ENCODE assay signal across 8 cellular contexts in genomic region chr2:56008661-56009411, GRCh38.
DNase-seq lines count a peak whose midpoint lies in the region; ATAC-seq and TF ChIP-seq lines count a peak whose summit lies in the region.

No MANE protein-coding gene starts in this region.

- H3K27ac ChIP-seq in left ventricle myocardium inferior (replicated peaks) (no peak overlapping the region), gastrocnemius medialis (no peak overlapping the region)

- TF ChIP-seq POLR2A in gastrocnemius medialis (IDR thresholded peaks at IDR 0.05), result no peak

- H3K27me3 ChIP-seq in left ventricle myocardium inferior (ENCODE audit: low read depth), result no peaks in the 10 kb centered on the region
- no peaks in the 10 kb centered on the region for H3K27me3 ChIP-seq in gastrocnemius medialis

- intact Hi-C loops in left ventricle myocardium inferior (cut with micrococcal nuclease) (no loop called here), gastrocnemius medialis (cut with DNase I; ENCODE audit: low total_unique reads) (loop anchor here (5.0 kb wide), 2 partner anchors 237 to 292 kb away; no protein-coding TSS in a partner anchor)

- H3K9me3 ChIP-seq in left ventricle myocardium inferior (replicated peaks), result no peaks in the 10 kb centered on the region
- H3K9me3 ChIP-seq in gastrocnemius medialis, result no peaks in the 10 kb centered on the region

- TF ChIP-seq RAD21 in Ishikawa (IDR thresholded peaks at IDR 0.05; ENCODE audit: low read depth), result no peak

- TF ChIP-seq EP300 in Ishikawa (IDR thresholded peaks at IDR 0.05; ENCODE audit: borderline replicate concordance), result no peak

- H3K4me3 ChIP-seq in left ventricle myocardium inferior, result no peak overlapping the region
- H3K4me3 ChIP-seq in gastrocnemius medialis, result no peak overlapping the region

- DNase-seq in SK-N-DZ (ENCODE audit: low spot score) (peak; percentile 84), left ventricle myocardium inferior (peak; percentile 33), gastrocnemius medialis (peak; percentile 4 to 14), GM10266 (ENCODE audit: extremely low spot score) (no peak)
- no peak for DNase-seq in activated CD4-positive, alpha-beta T cell treated with anti-CD3 and anti-CD28 coated beads, Interleukin-2, amount 50 U/mL, for 48 hours

- ATAC-seq in gastrocnemius medialis (peak in 1 of 2 donors; percentile 42), HG03457 (IDR thresholded peaks at IDR 0.05; ENCODE audit: unreplicated experiment) (no peak), HG03460 (IDR thresholded peaks at IDR 0.05; ENCODE audit: unreplicated experiment) (no peak)

- no peak for TF ChIP-seq CTCF in left ventricle myocardium inferior (IDR thresholded peaks at IDR 0.05; ENCODE audit: borderline replicate concordance)
- TF ChIP-seq CTCF in gastrocnemius medialis (IDR thresholded peaks at IDR 0.05 in 4 of 5, conservative IDR thresholded peaks at IDR 0.05 in 1 of 5), result no peak
- no peak for TF ChIP-seq CTCF in GM10266 (IDR thresholded peaks at IDR 0.05; ENCODE audit: control insufficient read depth, insufficient read depth, low read depth, missing control alignments)

- no peaks in the 10 kb centered on the region for H3K36me3 ChIP-seq in left ventricle myocardium inferior
- H3K36me3 ChIP-seq in gastrocnemius medialis, result no peaks in the 10 kb centered on the region

- in situ Hi-C loops in gastrocnemius medialis (cut with MboI; ENCODE audit: low sequenced_read_pairs in 4 of 4), result no loop called here

- peaks cover 12% of the 10 kb centered on the region for H3K4me1 ChIP-seq in left ventricle myocardium inferior
- no peaks in the 10 kb centered on the region for H3K4me1 ChIP-seq in gastrocnemius medialis

TF ChIP-seq in Ishikawa, 13 proteins besides CTCF, POLR2A, EP300 and RAD21:
- TF ChIP-seq EGR1 (IDR thresholded peaks at IDR 0.05), result no peak
- no peak for TF ChIP-seq USF1 (IDR thresholded peaks at IDR 0.05)
- no peak for TF ChIP-seq TAF1 (IDR thresholded peaks at IDR 0.05; ENCODE audit: low read depth)
- TF ChIP-seq, protein P1, sequence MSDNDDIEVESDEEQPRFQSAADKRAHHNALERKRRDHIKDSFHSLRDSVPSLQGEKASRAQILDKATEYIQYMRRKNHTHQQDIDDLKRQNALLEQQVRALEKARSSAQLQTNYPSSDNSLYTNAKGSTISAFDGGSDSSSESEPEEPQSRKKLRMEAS (IDR thresholded peaks at IDR 0.05), result 0 out of 2 replicates have a peak, but pooled peaks have one; percentile 12

Comparison
In these comparisons a context has a peak if more than half of its experiments do, and no peak if none do; other contexts are left out.
1. DNase-seq: peak in SK-N-DZ (single experiment), left ventricle myocardium inferior (single experiment) and gastrocnemius medialis (2 of 2); none in GM10266 (single experiment) and activated CD4-positive, alpha-beta T cell treated with anti-CD3 and anti-CD28 coated beads, Interleukin-2, amount 50 U/mL, for 48 hours (0 of 2).